Comparison of ENCODE assay signal across 21 cellular contexts in the genomic region with DNA sequence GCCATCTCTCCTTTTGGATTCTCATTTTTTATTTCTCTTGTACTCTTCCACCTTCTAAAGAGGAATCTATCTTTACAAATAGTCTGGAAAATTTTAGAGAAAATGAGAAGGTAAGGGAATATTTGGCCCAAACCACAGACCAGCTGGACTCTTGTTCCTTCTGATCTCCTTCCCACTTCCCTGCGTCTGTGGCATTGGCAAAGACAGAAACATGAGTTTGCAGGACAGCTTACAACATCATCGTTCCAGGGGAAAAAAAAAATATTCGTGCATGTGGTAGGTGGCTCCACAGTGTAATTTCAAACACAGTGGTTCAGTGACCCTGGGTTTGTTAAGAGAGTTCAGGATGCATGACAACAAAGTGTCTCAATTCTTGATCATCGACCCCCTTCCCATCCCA.
DNase-seq lines count a peak whose midpoint lies in the region; ATAC-seq and TF ChIP-seq lines count a peak whose summit lies in the region.
"Had no signal": no experiment of that assay in that cellular context is flagged by ENCODE, and none has a peak within 500 bp of the region (broad histone marks: within the 10 kb centered on the region; RNA-seq: fewer than 3 reads in every experiment).

No MANE protein-coding gene starts in this region.

- no peaks in the 10 kb centered on the region for H3K4me1 ChIP-seq in right atrium auricular region
- H3K4me1 ChIP-seq: A549 had no signal

- no peak overlapping the region for H3K4me3 ChIP-seq in right atrium auricular region
- H3K4me3 ChIP-seq: A549; BLaER1 treated with 17β-estradiol and CSF1 and Interleukin-3, amounts not matched to agents 10 nM and 100 nM; GM12878 had no signal

- no peaks in the 10 kb centered on the region for H3K27me3 ChIP-seq in right atrium auricular region
- H3K27me3 ChIP-seq: BLaER1 treated with 17β-estradiol and CSF1 and Interleukin-3, amounts not matched to agents 10 nM and 100 nM had no signal

- H3K36me3 ChIP-seq in right atrium auricular region, result no peaks in the 10 kb centered on the region
- H3K36me3 ChIP-seq: BLaER1 treated with 17β-estradiol and CSF1 and Interleukin-3, amounts not matched to agents 10 nM and 100 nM had no signal

- no peaks in the 10 kb centered on the region for H3K9me3 ChIP-seq in right atrium auricular region
- H3K9me3 ChIP-seq: A549; BLaER1 treated with 17β-estradiol and CSF1 and Interleukin-3, amounts not matched to agents 10 nM and 100 nM had no signal

- TF ChIP-seq CTCF in right atrium auricular region (IDR thresholded peaks at IDR 0.05), result no peak

- H3K27ac ChIP-seq in right atrium auricular region, result no peak overlapping the region
- H3K27ac ChIP-seq: 22Rv1, A549 had no signal

- ATAC-seq in Right ventricle myocardium inferior, result peak; percentile 23
- ATAC-seq: A549; CD8-positive, alpha-beta T cell; GM12878; HCT116 had no signal

- DNase-seq in Right ventricle myocardium inferior (ENCODE audit: missing footprints) (no peak), right atrium auricular region (ENCODE audit: low spot score) (no peak), RPMI7951 (ENCODE audit: low read depth) (peak; percentile 62), medulla oblongata (ENCODE audit: extremely low spot score) (peak; percentile 10), D341Med (ENCODE audit: low spot score) (no peak), ureter (ENCODE audit: low spot score) (no peak), hypothalamus (lab: John Stamatoyannopoulos, UW) (no peak), NCI-H146 (lab: John Stamatoyannopoulos, UW) (no peak)
- DNase-seq: Calu3; CD8-positive, alpha-beta T cell; DMS 273 treated with DMSO at 0.1 percent for 48 hours; DMS53; DND-41; EL; HFFc6; IMR-90 had no signal

- intact Hi-C loops in Right ventricle myocardium inferior (cut with DNase I), result no loop called here

Comparison
In these comparisons a context has a peak if more than half of its experiments do, and no peak if none do; other contexts are left out.
1. DNase-seq: peak in RPMI7951 (single experiment) and medulla oblongata (single experiment); none in Right ventricle myocardium inferior (single experiment), right atrium auricular region (single experiment), D341Med (single experiment), ureter (single experiment), hypothalamus (0 of 51) and NCI-H146 (single experiment).